ENCODE assay signal across 19 cellular contexts in the genomic region with DNA sequence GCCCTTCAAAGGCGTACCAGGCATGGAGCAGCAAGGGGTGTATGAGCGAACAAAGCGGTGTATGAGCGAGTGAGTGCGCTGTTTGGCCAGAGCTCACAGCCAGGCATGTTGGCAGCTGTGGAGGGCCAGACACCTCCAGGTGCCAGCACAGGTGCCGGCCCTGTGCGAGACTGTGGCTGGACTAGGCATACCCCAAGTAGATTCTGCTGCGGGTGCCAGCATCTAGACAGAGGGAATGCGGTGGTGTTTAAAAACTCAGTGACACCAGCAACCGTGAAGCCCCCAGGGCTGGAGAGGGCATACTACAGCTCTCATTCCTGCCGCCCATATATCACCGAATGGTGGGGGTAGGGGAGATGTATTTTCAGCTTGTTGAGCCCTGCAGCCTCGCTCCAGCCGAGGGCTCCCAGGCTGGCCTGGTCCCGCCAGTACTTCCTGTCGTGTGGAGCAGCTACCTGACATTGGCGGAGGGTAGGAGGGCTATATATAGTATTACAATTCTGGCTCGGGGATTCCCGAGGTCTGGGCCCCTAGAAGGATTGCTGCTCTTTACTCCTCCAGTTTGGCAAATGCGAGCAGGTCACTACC.
"Had no signal": no experiment of that assay in that cellular context is flagged by ENCODE, and none has a peak within 500 bp of the region (broad histone marks: within the 10 kb centered on the region; RNA-seq: fewer than 3 reads in every experiment).

No MANE protein-coding gene starts in this region.

- H3K4me3 ChIP-seq: prostate gland, right lobe of liver, uterus had no signal

- ATAC-seq: esophagus mucosa; left cardiac atrium; naive thymus-derived CD8-positive, alpha-beta T cell had no signal

- H3K4me1 ChIP-seq: prostate gland, right lobe of liver, uterus had no signal

- H3K27ac ChIP-seq: prostate gland, right lobe of liver, uterus had no signal

- H3K36me3 ChIP-seq: prostate gland, right lobe of liver, uterus had no signal

- FAIRE-seq: bronchial epithelial cell, endometrium had no signal

- H3K9me3 ChIP-seq: prostate gland, right lobe of liver, uterus had no signal

- DNase-seq: activated CD4-positive, alpha-beta memory T cell treated with anti-CD3 and anti-CD28 coated beads for 36 hours; activated gamma-delta T cell; activated naive CD8-positive, alpha-beta T cell treated with anti-CD3 and anti-CD28 coated beads, Interleukin-2, amount 10 ng/mL, durations not matched to agents 7 days and 5 days; activated T-cell treated with anti-CD3 and anti-CD28 coated beads, Interleukin-2, amount 50 U/mL, for 4 hours; anterior cingulate cortex; glutamatergic neuron; immature natural killer cell; left cardiac atrium; mammary epithelial cell; naive thymus-derived CD8-positive, alpha-beta T cell; nucleus accumbens; stimulated activated CD4-positive, alpha-beta T cell treated with anti-CD3 and anti-CD28 coated beads, Interleukin-2, amount 100 ng/mL, for 24 hours; stimulated activated naive CD4-positive, alpha-beta T cell; uterus had no signal

- H3K27me3 ChIP-seq: right lobe of liver had no signal
